ENCODE assay signal across 8 cellular contexts in the genomic region with DNA sequence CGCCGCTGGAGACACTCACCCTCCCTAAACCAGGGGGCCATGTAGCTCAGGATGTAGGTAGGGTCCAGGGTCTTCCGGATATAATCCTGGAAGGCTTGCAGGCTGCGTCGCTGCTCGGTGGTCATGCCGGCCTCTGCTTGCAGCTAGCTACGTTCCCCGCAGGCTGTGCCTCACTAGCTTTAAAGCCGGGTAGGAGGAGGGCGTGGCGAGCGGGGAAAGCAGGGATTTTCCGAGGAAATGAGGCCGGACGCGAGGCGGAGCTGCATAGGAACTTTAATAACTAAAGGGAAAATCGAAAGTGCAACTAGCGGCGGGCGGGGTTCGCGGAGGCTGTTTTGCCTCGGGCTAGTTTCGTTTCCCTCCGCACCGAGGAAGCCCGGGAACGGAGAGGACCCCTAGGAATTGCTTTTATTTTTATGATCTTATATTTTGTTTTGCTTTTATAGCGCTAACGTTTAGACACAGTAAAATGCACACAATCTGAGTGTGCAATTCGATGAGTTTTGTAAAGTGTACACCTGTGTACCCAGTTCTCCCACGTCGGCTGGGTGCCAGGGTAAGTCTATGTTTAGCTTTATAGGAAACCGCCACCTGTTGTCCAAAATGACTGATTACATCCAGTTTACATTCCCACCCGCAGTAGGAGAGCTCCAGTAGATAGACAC. TPM values are rescaled to one million over a fixed set of nuclear protein-coding genes. Genes with fewer than 3 reads are reported as not detected.
DNase-seq lines count a peak whose midpoint lies in the region; ATAC-seq and TF ChIP-seq lines count a peak whose summit lies in the region.

A gene (minus strand): TSS at position 155 of the 665 bp plus-strand sequence. CDS start 30 bp downstream, at position 125.

- peak; percentile 69 for ATAC-seq in HG02610 (IDR thresholded peaks at IDR 0.05; ENCODE audit: unreplicated experiment)
- ATAC-seq in heart right ventricle, result peak; percentile 94 to 97 (median 96)

- H3K4me3 ChIP-seq in GM12864 (ENCODE audit: low read depth, low read length) (peak within 1 kb of the TSS; percentile 70), adrenal gland (peak within 1 kb of the TSS; percentile 5 to 90 (median 70)), heart right ventricle (peak within 1 kb of the TSS; percentile 39 to 91 (median 68)), urinary bladder (ENCODE audit: low read depth, low read length) (peak within 1 kb of the TSS; percentile 65)

- H3K36me3 Mint-ChIP-seq in progenitor cell of endocrine pancreas (ENCODE audit: insufficient read depth), result peaks cover 16% of the 10 kb centered on the region

- H3K27me3 ChIP-seq in adrenal gland, result no peaks in the 10 kb centered on the region
- H3K27me3 ChIP-seq in heart right ventricle, result no peaks in the 10 kb centered on the region

- H3K9me3 Mint-ChIP-seq in progenitor cell of endocrine pancreas (ENCODE audit: low read depth), result peaks cover 9% of the 10 kb centered on the region

- H3K9me3 ChIP-seq in adrenal gland (replicated peaks in 1 of 3) (no peaks in the 10 kb centered on the region), heart right ventricle (peaks cover 0 to 8% (median 0%) of the 10 kb centered on the region in 11 donors)

- TF ChIP-seq CTCF in GM12864 (IDR thresholded peaks at IDR 0.05; ENCODE audit: low read depth, low read length, missing control alignments), result peak; percentile 21
- TF ChIP-seq CTCF in adrenal gland (IDR thresholded peaks at IDR 0.05), result peak in 4 of 6 experiments; percentile 22 to 59 (median 46)
- TF ChIP-seq CTCF in heart right ventricle (IDR thresholded peaks at IDR 0.05), result peak in 8 of 9 donors; percentile 39 to 72 (median 54)
- TF ChIP-seq CTCF in progenitor cell of endocrine pancreas (IDR thresholded peaks at IDR 0.05; ENCODE audit: unreplicated experiment), result peak; percentile 53

- 0% methylated on average over 22 to 37 of the region's 37 CpGs for WGBS in adrenal gland, 4 donors
- 0% methylated on average over 37 of the region's 37 CpGs for WGBS in heart right ventricle, 2 donors
- WGBS in urinary bladder, result under 1% methylated on average over 37 of the region's 37 CpGs

- H3K4me1 Mint-ChIP-seq in progenitor cell of endocrine pancreas (ENCODE audit: low read depth), result peaks cover 28% of the 10 kb centered on the region

- DNase-seq in GM12864 (ENCODE audit: low read depth), result peak; percentile 31
- peak; percentile 73 for DNase-seq in NCI-H1092 (lab: John Stamatoyannopoulos, UW)
- peak; percentile 94 for DNase-seq in SW480 (ENCODE audit: low spot score)
- DNase-seq in adrenal gland, result peak; percentile 92 to 98 (median 96)
- peak; percentile 91 to 96 for DNase-seq in heart right ventricle
- DNase-seq in progenitor cell of endocrine pancreas (ENCODE audit: low spot score, unreplicated experiment), result peak; percentile 60

- no peaks in the 10 kb centered on the region for H3K36me3 ChIP-seq in adrenal gland (replicated peaks in 1 of 2)
- no peaks in the 10 kb centered on the region for H3K36me3 ChIP-seq in heart right ventricle
- H3K36me3 ChIP-seq in urinary bladder (ENCODE audit: insufficient read depth), result no peaks in the 10 kb centered on the region

- no peaks in the 10 kb centered on the region for H3K27me3 Mint-ChIP-seq in progenitor cell of endocrine pancreas

- H3K27ac ChIP-seq in adrenal gland (peak within 1 kb of the TSS; percentile 40 to 90 (median 86)), heart right ventricle (peak within 1 kb of the TSS; percentile 41 to 92 (median 84)), urinary bladder (ENCODE audit: low read depth) (peak within 1 kb of the TSS; percentile 80)

- H3K4me1 ChIP-seq in adrenal gland (replicated peaks in 1 of 2) (peaks cover 5 to 20% of the 10 kb centered on the region in 2 donors), heart right ventricle (peaks cover 4 to 41% (median 33%) of the 10 kb centered on the region in 9 donors), urinary bladder (ENCODE audit: insufficient read depth) (no peaks in the 10 kb centered on the region)

- peak within 1 kb of the TSS; percentile 94 for H3K4me3 Mint-ChIP-seq in progenitor cell of endocrine pancreas (ENCODE audit: low read depth)

- peak within 1 kb of the TSS; percentile 99 for H3K27ac Mint-ChIP-seq in progenitor cell of endocrine pancreas

- TF ChIP-seq POLR2A in adrenal gland (IDR thresholded peaks at IDR 0.05), result peak; percentile 40 to 89

- intact Hi-C loops in adrenal gland (cut with DNase I), result no loop called here
- intact Hi-C loops in heart right ventricle (cut with DNase I), result loop anchor here in 7 of 10 donors (1.0 to 10.0 kb wide), 9 partner anchors 25 to 147 kb away; a partner anchor contains a TSS

RNA-seq across cellular contexts. Expression of the gene that starts here (rescaled TPM):
- total RNA-seq in adrenal gland (10 to 100 TPM in 2 of 8 donors, 1 to 10 TPM in 6; 6.3 to 13.2 (median 7.9) TPM), heart right ventricle (10 to 100 TPM in 1 of 10 donors, 1 to 10 TPM in 9; 3.0 to 15.2 (median 5.0) TPM), progenitor cell of endocrine pancreas (9.3 and 10.7 TPM in 2 replicates), urinary bladder (25.2 TPM)
- polyA plus RNA-seq in adrenal gland (10 to 100 TPM in 1 of 3 donors, 1 to 10 TPM in 2; 4.4 to 10.9 (median 4.8) TPM), heart right ventricle (1 to 10 TPM; 1.5 to 2.3 TPM), urinary bladder (5.4 TPM)

Comparison
In these comparisons a context has a peak if more than half of its experiments do, and no peak if none do; other contexts are left out.
1. Peak in every context shown above with its lines: DNase-seq, ATAC-seq, H3K4me3 ChIP-seq and H3K27ac ChIP-seq.
2. DNase-seq: peak in every context shown above with its lines; median percentile 96 in adrenal gland; 94 in SW480; 94 in heart right ventricle; 73 in NCI-H1092; 60 in progenitor cell of endocrine pancreas; 31 in GM12864.
3. intact Hi-C loops: an anchor here in heart right ventricle (1.0 to 10.0 kb wide); none called in adrenal gland.